ENCODE assay signal across 8 cellular contexts in the genomic region with DNA sequence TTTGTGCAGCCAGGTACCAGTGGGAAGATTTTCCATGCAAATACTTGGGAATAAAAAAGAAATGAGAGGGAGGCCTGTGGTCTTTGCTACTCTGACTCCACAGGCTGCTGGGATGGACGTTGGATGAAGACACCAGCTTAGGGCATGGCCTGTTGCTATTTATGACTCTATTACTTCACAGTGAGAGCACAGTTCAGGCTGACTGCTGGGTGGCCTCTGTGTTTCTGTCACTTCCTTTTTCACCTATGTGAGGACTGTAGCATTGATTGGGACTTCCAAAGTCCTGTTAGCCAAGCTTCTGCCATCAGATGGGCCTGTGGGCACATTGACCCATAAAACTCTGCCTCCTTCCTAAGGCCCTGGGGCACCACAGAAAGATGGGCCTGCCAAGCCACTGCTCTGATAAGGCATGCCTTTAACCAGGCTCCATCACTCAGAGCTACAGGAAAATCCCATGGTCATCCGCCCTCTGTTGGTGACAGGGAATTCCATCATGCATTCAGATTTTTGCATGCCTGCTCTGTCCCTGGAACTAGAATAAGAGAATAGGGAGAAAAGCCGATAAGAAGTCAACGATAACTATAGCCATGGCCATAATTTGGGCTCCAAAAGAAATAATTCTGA.
DNase-seq lines count a peak whose midpoint lies in the region; ATAC-seq, FAIRE-seq and TF ChIP-seq lines count a peak whose summit lies in the region.

No MANE protein-coding gene starts in this region.

- DNase-seq in AG08396 (ENCODE audit: low spot score) = peak; percentile 40
- no peak for DNase-seq in GM18507 (ENCODE audit: extremely low spot score, insufficient read length, low read depth)
- peak; percentile 36 for DNase-seq in RWPE1 (ENCODE audit: low spot score)
- no peak for DNase-seq in left ventricle myocardium inferior
- no peak for DNase-seq in stimulated activated naive CD8-positive, alpha-beta T cell treated with anti-CD3 and anti-CD28 coated beads, Interleukin-15, amount 100 ng/mL, for 72 hours
- no peak for DNase-seq in activated CD8-positive, alpha-beta memory T cell treated with anti-CD3 and anti-CD28 coated beads for 24 hours
- no peak for DNase-seq in activated CD4-positive, alpha-beta T cell treated with anti-CD3 and anti-CD28 coated beads, Interleukin-2, amount 10 ng/mL, durations not matched to agents 7 days and 5 days

- H3K36me3 ChIP-seq in left ventricle myocardium inferior = peaks cover 19% of the 10 kb centered on the region

- H3K4me1 ChIP-seq in left ventricle myocardium inferior = peaks cover 24% of the 10 kb centered on the region

- no peaks in the 10 kb centered on the region for H3K27me3 Mint-ChIP-seq in stimulated activated naive CD8-positive, alpha-beta T cell treated with anti-CD3 and anti-CD28 coated beads, Interleukin-15, amount 100 ng/mL, for 72 hours
- H3K27me3 Mint-ChIP-seq in activated CD4-positive, alpha-beta T cell treated with anti-CD3 and anti-CD28 coated beads, Interleukin-2, amount 10 ng/mL, durations not matched to agents 7 days and 5 days = no peaks in the 10 kb centered on the region

- peak; percentile 9 for FAIRE-seq in GM18507 (lab: Jason Lieb, UNC)

- peaks cover 35% of the 10 kb centered on the region for H3K4me1 Mint-ChIP-seq in stimulated activated naive CD8-positive, alpha-beta T cell treated with anti-CD3 and anti-CD28 coated beads, Interleukin-15, amount 100 ng/mL, for 72 hours
- peaks cover 17% of the 10 kb centered on the region for H3K4me1 Mint-ChIP-seq in activated CD4-positive, alpha-beta T cell treated with anti-CD3 and anti-CD28 coated beads, Interleukin-2, amount 10 ng/mL, durations not matched to agents 7 days and 5 days

- H3K9me3 Mint-ChIP-seq in stimulated activated naive CD8-positive, alpha-beta T cell treated with anti-CD3 and anti-CD28 coated beads, Interleukin-15, amount 100 ng/mL, for 72 hours = no peaks in the 10 kb centered on the region
- no peaks in the 10 kb centered on the region for H3K9me3 Mint-ChIP-seq in activated CD4-positive, alpha-beta T cell treated with anti-CD3 and anti-CD28 coated beads, Interleukin-2, amount 10 ng/mL, durations not matched to agents 7 days and 5 days

- intact Hi-C loops in left ventricle myocardium inferior (cut with micrococcal nuclease) = no loop called here

- H3K27ac ChIP-seq in RWPE1 = no peak overlapping the region
- no peak overlapping the region for H3K27ac ChIP-seq in left ventricle myocardium inferior (replicated peaks)

- H3K27ac Mint-ChIP-seq in stimulated activated naive CD8-positive, alpha-beta T cell treated with anti-CD3 and anti-CD28 coated beads, Interleukin-15, amount 100 ng/mL, for 72 hours = no peak overlapping the region
- H3K27ac Mint-ChIP-seq in activated CD4-positive, alpha-beta T cell treated with anti-CD3 and anti-CD28 coated beads, Interleukin-2, amount 10 ng/mL, durations not matched to agents 7 days and 5 days = no peak overlapping the region

- H3K9me3 ChIP-seq in left ventricle myocardium inferior (replicated peaks) = no peaks in the 10 kb centered on the region

- no peak for TF ChIP-seq CTCF in RWPE1 (conservative IDR thresholded peaks at IDR 0.05; ENCODE audit: low read depth)
- TF ChIP-seq CTCF in left ventricle myocardium inferior (IDR thresholded peaks at IDR 0.05; ENCODE audit: borderline replicate concordance) = peak; percentile 59

- H3K4me3 ChIP-seq in left ventricle myocardium inferior = no peak overlapping the region

- POLR2A ChIA-PET in RWPE1 (lab: Yijun Ruan, JAX; ENCODE audit: low non-redundant PET) = no interaction called here
- POLR2A ChIA-PET in activated CD4-positive, alpha-beta T cell treated with anti-CD3 and anti-CD28 coated beads, Interleukin-2, amount 10 ng/mL, durations not matched to agents 7 days and 5 days (lab: Charles Lee) = no interaction called here

- no peak for ATAC-seq in GM19467 (IDR thresholded peaks at IDR 0.05; ENCODE audit: unreplicated experiment)
- ATAC-seq in stimulated activated naive CD8-positive, alpha-beta T cell treated with anti-CD3 and anti-CD28 coated beads, Interleukin-15, amount 100 ng/mL, for 72 hours = no peak

- no peak overlapping the region for H3K4me3 Mint-ChIP-seq in stimulated activated naive CD8-positive, alpha-beta T cell treated with anti-CD3 and anti-CD28 coated beads, Interleukin-15, amount 100 ng/mL, for 72 hours
- no peak overlapping the region for H3K4me3 Mint-ChIP-seq in activated CD4-positive, alpha-beta T cell treated with anti-CD3 and anti-CD28 coated beads, Interleukin-2, amount 10 ng/mL, durations not matched to agents 7 days and 5 days

- H3K27me3 ChIP-seq in left ventricle myocardium inferior (ENCODE audit: low read depth) = no peaks in the 10 kb centered on the region

- CTCF ChIA-PET in RWPE1 (lab: Yijun Ruan, JAX) = interaction anchor here (0.7 to 1.0 kb wide), 2 partner anchors 28 to 118 kb away, joined by 3 to 5 read pairs; no protein-coding TSS in a partner anchor
- CTCF ChIA-PET in activated CD4-positive, alpha-beta T cell treated with anti-CD3 and anti-CD28 coated beads, Interleukin-2, amount 10 ng/mL, durations not matched to agents 7 days and 5 days (lab: Charles Lee) = interaction anchor here (1.1 to 1.5 kb wide), 3 partner anchors 10 to 16 kb away, joined by 3 read pairs; no protein-coding TSS in a partner anchor

- peaks cover 71% of the 10 kb centered on the region for H3K36me3 Mint-ChIP-seq in activated CD4-positive, alpha-beta T cell treated with anti-CD3 and anti-CD28 coated beads, Interleukin-2, amount 10 ng/mL, durations not matched to agents 7 days and 5 days (ENCODE audit: low read depth)

Comparison
In these comparisons a context has a peak if more than half of its experiments do, and no peak if none do; other contexts are left out.
1. DNase-seq: peak in AG08396 (single experiment) and RWPE1 (single experiment); none in GM18507 (single experiment), left ventricle myocardium inferior (single experiment), stimulated activated naive CD8-positive, alpha-beta T cell treated with anti-CD3 and anti-CD28 coated beads, Interleukin-15, amount 100 ng/mL, for 72 hours (0 of 2), activated CD8-positive, alpha-beta memory T cell treated with anti-CD3 and anti-CD28 coated beads for 24 hours (single experiment) and activated CD4-positive, alpha-beta T cell treated with anti-CD3 and anti-CD28 coated beads, Interleukin-2, amount 10 ng/mL, durations not matched to agents 7 days and 5 days (single experiment).